ENCODE assay signal across 9 cellular contexts in genomic region chr5:59673438-59674058, GRCh38.
DNase-seq lines count a peak whose midpoint lies in the region; ATAC-seq and TF ChIP-seq lines count a peak whose summit lies in the region.
"Had no signal": no experiment of that assay in that cellular context is flagged by ENCODE, and none has a peak within 500 bp of the region (broad histone marks: within the 10 kb centered on the region; RNA-seq: fewer than 3 reads in every experiment).

No MANE protein-coding gene starts in this region.

- no peak overlapping the region for H3K27ac Mint-ChIP-seq in neural progenitor cell
- H3K27ac Mint-ChIP-seq: activated naive CD4-positive, alpha-beta T cell treated with anti-CD3 and anti-CD28 coated beads, Interleukin-2, amount 50 U/mL, for 24 hours had no signal

- H3K27me3 ChIP-seq in OCI-LY3 (ENCODE audit: low read depth, low read length) = no peaks in the 10 kb centered on the region
- no peaks in the 10 kb centered on the region for H3K27me3 ChIP-seq in neural progenitor cell

- H2AFZ ChIP-seq in OCI-LY3 (ENCODE audit: low read depth, low read length) = no peak overlapping the region
- H2AFZ ChIP-seq in neural progenitor cell (replicated peaks) = peak overlapping the region; percentile 11

- H3K9me3 ChIP-seq in OCI-LY3 (ENCODE audit: insufficient read depth, low read length) (no peaks in the 10 kb centered on the region), neural progenitor cell (ENCODE audit: low read depth) (no peaks in the 10 kb centered on the region)

- no peaks in the 10 kb centered on the region for H3K27me3 Mint-ChIP-seq in neural progenitor cell (ENCODE audit: insufficient read depth, low read depth)

- peak; percentile 70 for TF ChIP-seq CTCF in OCI-LY3 (IDR thresholded peaks at IDR 0.05; ENCODE audit: low read depth, low read length)
- peak; percentile 91 for TF ChIP-seq CTCF in neural progenitor cell (IDR thresholded peaks at IDR 0.05)

- H3K36me3 ChIP-seq in OCI-LY3 (replicated peaks; ENCODE audit: low read depth, low read length) (no peaks in the 10 kb centered on the region), neural progenitor cell (no peaks in the 10 kb centered on the region)

- DNase-seq in NOMO-1 (lab: John Stamatoyannopoulos, UW; ENCODE audit: unreplicated experiment in 2 of 2) (peak; percentile 6 to 37), NOMO-1 treated with dmso at 0.1 percent for 144 hours (lab: John Stamatoyannopoulos, UW; ENCODE audit: unreplicated experiment) (no peak), HS-5 (ENCODE audit: low read depth) (peak; percentile 38), epidermal melanocyte (ENCODE audit: insufficient read length, low spot score) (peak; percentile 53), neural progenitor cell (ENCODE audit: low spot score) (peak; percentile 71), UCSD-AML1 (lab: John Stamatoyannopoulos, UW; ENCODE audit: unreplicated experiment) (no peak)

- H3K9me3 Mint-ChIP-seq in neural progenitor cell = no peaks in the 10 kb centered on the region
- H3K9me3 Mint-ChIP-seq: activated naive CD4-positive, alpha-beta T cell treated with anti-CD3 and anti-CD28 coated beads, Interleukin-2, amount 50 U/mL, for 24 hours had no signal

- H4K20me1 ChIP-seq in OCI-LY3 (ENCODE audit: insufficient read depth, low read length) = no peaks in the 10 kb centered on the region
- no peaks in the 10 kb centered on the region for H4K20me1 ChIP-seq in neural progenitor cell (ENCODE audit: low read depth)

- H3K79me2 ChIP-seq in OCI-LY3 (ENCODE audit: low read length) (no peaks in the 10 kb centered on the region), neural progenitor cell (ENCODE audit: low read depth) (no peaks in the 10 kb centered on the region)

- no peaks in the 10 kb centered on the region for H3K4me1 ChIP-seq in OCI-LY3 (ENCODE audit: low read length)
- H3K4me1 ChIP-seq in neural progenitor cell = no peaks in the 10 kb centered on the region

- H3F3A ChIP-seq in neural progenitor cell (ENCODE audit: low read depth) = no peaks in the 10 kb centered on the region

- no peak overlapping the region for H3K27ac ChIP-seq in OCI-LY3 (ENCODE audit: low read length)
- H3K27ac ChIP-seq in neural progenitor cell = no peak overlapping the region

- H3K4me3 ChIP-seq in OCI-LY3 (ENCODE audit: low read length) = no peak overlapping the region
- no peak overlapping the region for H3K4me3 ChIP-seq in neural progenitor cell

- no peak for ATAC-seq in HG03039 (IDR thresholded peaks at IDR 0.05; ENCODE audit: unreplicated experiment)

- H3K4me1 Mint-ChIP-seq in neural progenitor cell = no peaks in the 10 kb centered on the region
- H3K4me1 Mint-ChIP-seq: activated naive CD4-positive, alpha-beta T cell treated with anti-CD3 and anti-CD28 coated beads, Interleukin-2, amount 50 U/mL, for 24 hours had no signal

- H3K9ac ChIP-seq in OCI-LY3 (ENCODE audit: low read length) = no peak overlapping the region
- H3K9ac ChIP-seq in neural progenitor cell = no peak overlapping the region

- H3K4me2 ChIP-seq in OCI-LY3 (ENCODE audit: low read length) (no peak overlapping the region), neural progenitor cell (no peak overlapping the region)

- no peaks in the 10 kb centered on the region for H3K36me3 Mint-ChIP-seq in neural progenitor cell
- H3K36me3 Mint-ChIP-seq: activated naive CD4-positive, alpha-beta T cell treated with anti-CD3 and anti-CD28 coated beads, Interleukin-2, amount 50 U/mL, for 24 hours had no signal

- no peak overlapping the region for H3K4me3 Mint-ChIP-seq in neural progenitor cell
- H3K4me3 Mint-ChIP-seq: activated naive CD4-positive, alpha-beta T cell treated with anti-CD3 and anti-CD28 coated beads, Interleukin-2, amount 50 U/mL, for 24 hours had no signal

Comparison
In these comparisons a context has a peak if more than half of its experiments do, and no peak if none do; other contexts are left out.
1. DNase-seq: peak in NOMO-1 (2 of 2), HS-5 (single experiment), epidermal melanocyte (single experiment) and neural progenitor cell (single experiment); none in NOMO-1 treated with dmso at 0.1 percent for 144 hours (single experiment) and UCSD-AML1 (single experiment).